Comparison of ENCODE assay signal across 8 cellular contexts in the genomic region with DNA sequence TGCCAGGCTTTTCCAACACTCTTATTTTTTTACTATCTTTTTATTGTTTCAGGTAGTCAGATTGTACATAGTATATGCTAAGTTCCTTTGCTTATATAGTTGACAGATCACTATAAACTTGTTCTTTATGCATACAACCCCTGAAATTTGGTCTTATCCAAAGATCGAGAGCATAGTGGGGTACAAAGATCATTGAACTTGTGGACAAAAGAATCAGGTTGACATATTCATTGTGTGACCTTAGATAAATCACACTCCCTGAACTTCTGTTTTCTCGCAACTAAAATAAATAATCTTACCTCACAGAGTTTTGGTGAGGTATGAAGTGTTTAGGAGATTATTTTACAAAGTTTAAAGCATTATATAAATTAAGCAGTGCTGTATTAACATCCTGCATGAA.
"Had no signal": no experiment of that assay in that cellular context is flagged by ENCODE, and none has a peak within 500 bp of the region (broad histone marks: within the 10 kb centered on the region; RNA-seq: fewer than 3 reads in every experiment).

No MANE protein-coding gene starts in this region.

- H3K4me3 ChIP-seq: GM12878 had no signal

- ATAC-seq: GM12878 had no signal

- FAIRE-seq: G401.6, GM12878, GM12891, GM12892, GM18507, GM19239 had no signal

- DNase-seq: GDM1, GF-D8 had no signal
